ENCODE assay signal across 8 cellular contexts in the genomic region with DNA sequence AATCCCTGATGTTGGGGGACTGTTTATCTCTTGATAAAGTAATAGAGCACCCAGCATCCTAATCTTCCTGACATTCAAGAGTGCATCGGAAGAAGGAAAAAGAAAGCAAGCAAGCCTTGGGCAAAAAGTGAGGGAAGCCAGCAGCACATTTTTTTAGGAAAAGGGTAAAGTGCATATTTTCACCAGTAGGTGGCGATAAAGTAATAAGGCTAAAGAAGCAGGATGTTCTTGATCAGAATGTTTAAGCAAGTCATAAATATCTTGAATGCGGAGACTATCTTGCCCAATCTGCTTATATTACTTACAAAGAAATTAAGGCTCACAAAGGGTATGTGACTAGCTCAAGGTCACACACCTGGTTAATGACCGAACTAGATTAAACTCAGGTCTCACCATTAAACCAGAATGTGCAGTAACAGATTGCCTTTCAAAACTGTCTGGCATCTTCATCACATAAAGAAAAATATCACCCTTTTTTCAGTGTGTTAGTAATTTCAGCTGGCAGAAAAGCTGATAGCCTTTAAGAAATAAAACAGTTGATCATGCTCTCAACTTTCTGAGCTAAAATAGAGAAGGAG.
DNase-seq lines count a peak whose midpoint lies in the region; ATAC-seq and TF ChIP-seq lines count a peak whose summit lies in the region.

No MANE protein-coding gene starts in this region.

- no peak overlapping the region for H3K4me3 Mint-ChIP-seq in activated CD4-positive, alpha-beta memory T cell treated with anti-CD3 and anti-CD28 coated beads, Interleukin-2, amount 10 ng/mL, durations not matched to agents 7 days and 5 days

- H3K9ac ChIP-seq in NT2/D1 (ENCODE audit: insufficient read length, low read depth) = no peak overlapping the region

- H3K36me3 ChIP-seq in NT2/D1 (ENCODE audit: insufficient read depth, insufficient read length, low read length) = no peaks in the 10 kb centered on the region
- no peaks in the 10 kb centered on the region for H3K36me3 ChIP-seq in right lobe of liver

- H3K27me3 ChIP-seq in NT2/D1 (ENCODE audit: insufficient read depth, insufficient read length) (no peaks in the 10 kb centered on the region), right lobe of liver (peaks cover 0 to 3% of the 10 kb centered on the region in 2 donors)

- H3K4me3 ChIP-seq in GM12864 (ENCODE audit: low read depth, low read length) (no peak overlapping the region), NT2/D1 (ENCODE audit: insufficient read length, low read depth) (no peak overlapping the region), right lobe of liver (no peak overlapping the region)

- no peaks in the 10 kb centered on the region for H3K4me1 ChIP-seq in NT2/D1 (ENCODE audit: insufficient read depth, insufficient read length)
- no peaks in the 10 kb centered on the region for H3K4me1 ChIP-seq in right lobe of liver

- TF ChIP-seq CTCF in GM12864 (IDR thresholded peaks at IDR 0.05; ENCODE audit: low read depth, low read length, missing control alignments) (peak; percentile 80), right lobe of liver (IDR thresholded peaks at IDR 0.05) (peak; percentile 81 to 88 (median 82))

- H3K9me3 Mint-ChIP-seq in activated CD4-positive, alpha-beta memory T cell treated with anti-CD3 and anti-CD28 coated beads, Interleukin-2, amount 10 ng/mL, durations not matched to agents 7 days and 5 days = no peaks in the 10 kb centered on the region

- WGBS in right lobe of liver (ENCODE audit: insufficient coverage, low coverage, low lambda C conversion rate, missing lambda C conversion rate) = 6% methylated on average over 4 of the region's 4 CpGs

- intact Hi-C loops in right lobe of liver (cut with DNase I) = no loop called here

- no peaks in the 10 kb centered on the region for H3K9me3 ChIP-seq in NT2/D1 (ENCODE audit: insufficient read depth, low read length)
- H3K9me3 ChIP-seq in right lobe of liver = no peaks in the 10 kb centered on the region

- DNase-seq in AG08396 (ENCODE audit: low spot score) (peak; percentile 59), GM12864 (ENCODE audit: low read depth) (no peak), HPDE6-E6E7 (ENCODE audit: extremely low spot score) (peak; percentile 29), NT2/D1 (ENCODE audit: low read depth, low spot score) (peak; percentile 42), cerebellum (ENCODE audit: low spot score) (peak; percentile 39), right lobe of liver (no peak)
- no peak for DNase-seq in activated CD4-positive, alpha-beta memory T cell treated with anti-CD3 and anti-CD28 coated beads, Interleukin-2, amount 10 ng/mL, durations not matched to agents 7 days and 5 days

- H3K36me3 Mint-ChIP-seq in activated CD4-positive, alpha-beta memory T cell treated with anti-CD3 and anti-CD28 coated beads, Interleukin-2, amount 10 ng/mL, durations not matched to agents 7 days and 5 days (ENCODE audit: low read depth) = no peaks in the 10 kb centered on the region

- H3K4me1 Mint-ChIP-seq in activated CD4-positive, alpha-beta memory T cell treated with anti-CD3 and anti-CD28 coated beads, Interleukin-2, amount 10 ng/mL, durations not matched to agents 7 days and 5 days = no peaks in the 10 kb centered on the region

- TF ChIP-seq POLR2A in right lobe of liver (IDR thresholded peaks at IDR 0.05) = no peak

- no peak overlapping the region for H3K27ac ChIP-seq in right lobe of liver

- CTCF ChIA-PET in activated CD4-positive, alpha-beta memory T cell treated with anti-CD3 and anti-CD28 coated beads, Interleukin-2, amount 10 ng/mL, durations not matched to agents 7 days and 5 days (lab: Charles Lee) = interaction anchor here (0.8 to 5.6 kb wide), 5 partner anchors 9 to 304 kb away, joined by 4 to 31 read pairs (median 5); a partner anchor contains a TSS

- H3K27me3 Mint-ChIP-seq in activated CD4-positive, alpha-beta memory T cell treated with anti-CD3 and anti-CD28 coated beads, Interleukin-2, amount 10 ng/mL, durations not matched to agents 7 days and 5 days = peaks cover 27% of the 10 kb centered on the region

- POLR2A ChIA-PET in activated CD4-positive, alpha-beta memory T cell treated with anti-CD3 and anti-CD28 coated beads, Interleukin-2, amount 10 ng/mL, durations not matched to agents 7 days and 5 days (lab: Charles Lee) = no interaction called here

- no peak overlapping the region for H3K27ac Mint-ChIP-seq in activated CD4-positive, alpha-beta memory T cell treated with anti-CD3 and anti-CD28 coated beads, Interleukin-2, amount 10 ng/mL, durations not matched to agents 7 days and 5 days

- peak; percentile 56 to 78 (median 76) for ATAC-seq in right lobe of liver
- no peak for ATAC-seq in GM19035 (IDR thresholded peaks at IDR 0.05; ENCODE audit: unreplicated experiment)

Comparison
In these comparisons a context has a peak if more than half of its experiments do, and no peak if none do; other contexts are left out.
1. DNase-seq: peak in AG08396 (single experiment), HPDE6-E6E7 (single experiment), NT2/D1 (single experiment) and cerebellum (single experiment); none in GM12864 (single experiment), right lobe of liver (0 of 3) and activated CD4-positive, alpha-beta memory T cell treated with anti-CD3 and anti-CD28 coated beads, Interleukin-2, amount 10 ng/mL, durations not matched to agents 7 days and 5 days (single experiment).